In genomic region chr12:95815635-95816212, GRCh38 we compare ENCODE assay signal across 8 cellular contexts. TPM values are rescaled to one million over a fixed set of nuclear protein-coding genes. Genes with fewer than 3 reads are reported as not detected.
DNase-seq lines count a peak whose midpoint lies in the region; ATAC-seq and TF ChIP-seq lines count a peak whose summit lies in the region.

No MANE protein-coding gene starts in this region.

- TF ChIP-seq CTCF in colonic mucosa (IDR thresholded peaks at IDR 0.05), result peak; percentile 62

- H3K9ac ChIP-seq in colonic mucosa (ENCODE audit: low read depth in 2 of 2, low read length in 2 of 2), result no peak overlapping the region

- no peak overlapping the region for H3K27ac ChIP-seq in colonic mucosa

- H3K36me3 ChIP-seq in colonic mucosa, result no peaks in the 10 kb centered on the region

- H3K27me3 ChIP-seq in colonic mucosa, result no peaks in the 10 kb centered on the region

- no peak for DNase-seq in Right ventricle myocardium superior
- no peak for DNase-seq in cardiac septum (ENCODE audit: low spot score)
- DNase-seq in NCI-H748 treated with DMSO at 0.1 percent for 48 hours (lab: John Stamatoyannopoulos, UW), result peak; percentile 32
- no peak for DNase-seq in colonic mucosa
- peak; percentile 56 for DNase-seq in myocyte (ENCODE audit: low read depth)
- DNase-seq in NK-92 treated with Interleukin-12 subunit alpha and Interleukin-12 subunit beta, amount 100 ng/mL, for 24 hours (lab: John Stamatoyannopoulos, UW), result no peak

- ATAC-seq in Right ventricle myocardium superior (ENCODE audit: poor library complexity), result peak; percentile 75
- ATAC-seq in GM18858 (IDR thresholded peaks at IDR 0.05; ENCODE audit: unreplicated experiment), result no peak
- no peak for ATAC-seq in HG03045 (IDR thresholded peaks at IDR 0.05; ENCODE audit: unreplicated experiment)

- H3K9me3 ChIP-seq in colonic mucosa, result no peaks in the 10 kb centered on the region

- intact Hi-C loops in Right ventricle myocardium superior (cut with DNase I) (loop anchor here (2.0 kb wide), 1 partner anchor 233 kb away; no protein-coding TSS in a partner anchor), cardiac septum (cut with DNase I) (loop anchor here (2.0 kb wide), 2 partner anchors 191 to 233 kb away; no protein-coding TSS in a partner anchor), colonic mucosa (cut with DNase I) (loop anchor here (2.0 to 5.0 kb wide), 2 partner anchors 191 to 233 kb away; no protein-coding TSS in a partner anchor)

- no peaks in the 10 kb centered on the region for H3K4me1 ChIP-seq in colonic mucosa

- no peak overlapping the region for H3K4me3 ChIP-seq in colonic mucosa

RNA-seq across cellular contexts. Expression of gene NTN4, which starts 25.2 kb away (rescaled TPM):
- 81.5 TPM for total RNA-seq in Right ventricle myocardium superior
- total RNA-seq in cardiac septum, result 77.8 TPM
- total RNA-seq in colonic mucosa, result 10 to 100 TPM; 12.4 to 16.8 TPM
- 19.8 and 33.2 TPM in 2 replicates for total RNA-seq in myocyte
- 16.4 TPM for polyA plus RNA-seq in myocyte (2012)

RNA-seq across cellular contexts. Expression of gene SNRPF, which starts 43.0 kb away (rescaled TPM):
- 9.3 TPM for total RNA-seq in Right ventricle myocardium superior
- 10.1 TPM for total RNA-seq in cardiac septum
- total RNA-seq in colonic mucosa, result 10 to 100 TPM; 17.9 to 35.4 TPM
- 7.5 and 9.4 TPM in 2 replicates for total RNA-seq in myocyte
- polyA plus RNA-seq in myocyte (2012), result 29.0 TPM

Comparison
In these comparisons a context has a peak if more than half of its experiments do, and no peak if none do; other contexts are left out.
1. DNase-seq: peak in NCI-H748 treated with DMSO at 0.1 percent for 48 hours (single experiment) and myocyte (single experiment); none in Right ventricle myocardium superior (single experiment), cardiac septum (single experiment), colonic mucosa (single experiment) and NK-92 treated with Interleukin-12 subunit alpha and Interleukin-12 subunit beta, amount 100 ng/mL, for 24 hours (single experiment).